31 cellular contexts compared by ENCODE assay signal in genomic region chr17:63002625-63003024, GRCh38.
"Had no signal": no experiment of that assay in that cellular context is flagged by ENCODE, and none has a peak within 500 bp of the region (broad histone marks: within the 10 kb centered on the region; RNA-seq: fewer than 3 reads in every experiment).

No MANE protein-coding gene starts in this region.

- H3K27me3 ChIP-seq: adrenal gland, body of pancreas, brain microvascular endothelial cell, breast epithelium had no signal

- H3K36me3 ChIP-seq: adrenal gland, brain microvascular endothelial cell, breast epithelium had no signal

- H3K4me3 ChIP-seq: adrenal gland, body of pancreas, breast epithelium had no signal

- DNase-seq: activated B cell treated with CpG ODN at 0.5 μM for 24 hours; activated CD4-positive, alpha-beta memory T cell treated with anti-CD3 and anti-CD28 coated beads for 36 hours; activated CD4-positive, alpha-beta T cell treated with anti-CD3 and anti-CD28 coated beads for 4 hours; activated CD4-positive, alpha-beta T cell treated with anti-CD3 and anti-CD28 coated beads, Interleukin-2, amount 10 ng/mL, durations not matched to agents 24 days and 14 days; activated CD4-positive, alpha-beta T cell treated with anti-CD3 and anti-CD28 coated beads, Interleukin-2, amount 50 U/mL, for 1 hour; activated CD4-positive, alpha-beta T cell treated with anti-CD3 and anti-CD28 coated beads, Interleukin-2, amount 50 U/mL, for 4 hours; activated CD4-positive, CD25-positive, alpha-beta regulatory T cell treated with anti-CD3 and anti-CD28 coated beads, Interleukin-2, amount 50 U/mL, for 72 hours; activated CD8-positive, alpha-beta memory T cell treated with anti-CD3 and anti-CD28 coated beads, Interleukin-2, amount 50 U/mL, for 4 hours; activated CD8-positive, alpha-beta T cell treated with anti-CD3 and anti-CD28 coated beads for 36 hours; activated effector memory CD4-positive, alpha-beta T cell treated with anti-CD3 and anti-CD28 coated beads, Interleukin-2, amount 50 U/mL, for 16 hours; activated gamma-delta T cell treated with Interleukin-2 at 50 U/mL for 16 hours; activated naive CD4-positive, alpha-beta T cell; activated naive CD4-positive, alpha-beta T cell treated with anti-CD3 and anti-CD28 coated beads, Interleukin-2, amount 10 ng/mL, durations not matched to agents 7 days and 5 days; activated naive CD8-positive, alpha-beta T cell treated with anti-CD3 and anti-CD28 coated beads for 36 hours; activated T-cell treated with anti-CD3 and anti-CD28 coated beads for 4 hours; activated T-cell treated with anti-CD3 and anti-CD28 coated beads, Interleukin-2, amount 50 U/mL, for 1 hour; activated T-cell treated with anti-CD3 and anti-CD28 coated beads, Interleukin-2, amount 50 U/mL, for 4 hours; activated T-cell treated with anti-CD3 and anti-CD28 coated beads, Interleukin-2, amount 50 U/mL, for 72 hours; adrenal gland; amniotic stem cell; aorta; body of pancreas; brain microvascular endothelial cell; central memory CD4-positive, alpha-beta T cell; T-helper 1 cell; T-helper 2 cell; T-helper 9 cell had no signal

- H3K9me3 ChIP-seq: adrenal gland, body of pancreas, breast epithelium had no signal

- H3K4me1 ChIP-seq: adrenal gland, body of pancreas, breast epithelium had no signal

- H3K27ac ChIP-seq: adrenal gland, body of pancreas, brain microvascular endothelial cell, breast epithelium, VCaP had no signal

- ATAC-seq: activated CD8-positive, alpha-beta T cell treated with anti-CD3 and anti-CD28 coated beads for 36 hours; activated naive CD4-positive, alpha-beta T cell treated with anti-CD3 and anti-CD28 coated beads, Interleukin-2, amount 50 U/mL, for 72 hours; activated T-cell treated with anti-CD3 and anti-CD28 coated beads, Interleukin-2, amount 50 U/mL, for 4 hours; activated T-cell treated with anti-CD3 and anti-CD28 coated beads, Interleukin-2, amount 50 U/mL, for 72 hours; activated T-helper 17 cell treated with anti-CD3 and anti-CD28 coated beads, Interleukin-2, amount 50 U/mL, for 72 hours; body of pancreas had no signal
